In genomic region chr5:1567527-1568200, GRCh38 we compare ENCODE assay signal across 8 cellular contexts. TPM values are rescaled to one million over a fixed set of nuclear protein-coding genes. Genes with fewer than 3 reads are reported as not detected.
DNase-seq lines count a peak whose midpoint lies in the region; ATAC-seq and TF ChIP-seq lines count a peak whose summit lies in the region.
"Not testable (repeated sequence)": the region's sequence is repeated elsewhere in the genome, so short reads cannot be mapped to it uniquely, and the experiment has no call there.

No MANE protein-coding gene starts in this region.

- not testable (repeated sequence) for H3K4me3 Mint-ChIP-seq in stimulated activated memory B cell treated with anti-CD40 and anti-IgM and Interleukin-4, amounts not matched to agents 10 μg/mL and 1 μg/mL and 100 μg/mL, for 72 hours

- intact Hi-C loops in ascending aorta (cut with DNase I) = loop anchor here (2.0 kb wide), 3 partner anchors 19 to 43 kb away; no protein-coding TSS in a partner anchor
- intact Hi-C loops in vagina (cut with DNase I) = not testable (repeated sequence)

- not testable (repeated sequence) for H3K79me2 ChIP-seq in MM.1S (ENCODE audit: low read length); fibroblast of lung (ENCODE audit: control insufficient read depth, insufficient read depth, low read length); parathyroid adenoma

- H3K36me3 Mint-ChIP-seq in stimulated activated memory B cell treated with anti-CD40 and anti-IgM and Interleukin-4, amounts not matched to agents 10 μg/mL and 1 μg/mL and 100 μg/mL, for 72 hours = peaks cover 37% of the 10 kb centered on the region

- not testable (repeated sequence) for H3K9me3 ChIP-seq in MM.1S (replicated peaks; ENCODE audit: insufficient read depth, low read length); ascending aorta; fibroblast of lung (ENCODE audit: control insufficient read depth, insufficient read depth, low read depth, low read length); parathyroid adenoma (ENCODE audit: control insufficient read depth, low read length); vagina

- H3K27ac Mint-ChIP-seq in stimulated activated memory B cell treated with anti-CD40 and anti-IgM and Interleukin-4, amounts not matched to agents 10 μg/mL and 1 μg/mL and 100 μg/mL, for 72 hours = peak overlapping the region; percentile 46

- not testable (repeated sequence) for H3K9ac ChIP-seq in MM.1S (ENCODE audit: low read length); fibroblast of lung (ENCODE audit: insufficient read depth, low read length); parathyroid adenoma

- not testable (repeated sequence) for H2AFZ ChIP-seq in MM.1S (ENCODE audit: low read length); fibroblast of lung (ENCODE audit: low read length); parathyroid adenoma

- not testable (repeated sequence) for H3K9me2 ChIP-seq in MM.1S (replicated peaks; ENCODE audit: insufficient read depth, low read length)

- not testable (repeated sequence) for TF ChIP-seq POLR2A in vagina (IDR thresholded peaks at IDR 0.05)

- ATAC-seq in stimulated activated memory B cell treated with anti-CD40 and anti-IgM and Interleukin-4, amounts not matched to agents 10 μg/mL and 1 μg/mL and 100 μg/mL, for 72 hours = not testable (repeated sequence)

- H3K9me3 Mint-ChIP-seq in stimulated activated memory B cell treated with anti-CD40 and anti-IgM and Interleukin-4, amounts not matched to agents 10 μg/mL and 1 μg/mL and 100 μg/mL, for 72 hours = not testable (repeated sequence)

- not testable (repeated sequence) for H3K4me3 ChIP-seq in MM.1S (ENCODE audit: low read length); ascending aorta; fibroblast of lung (replicated peaks in 1 of 4; ENCODE audit: control extremely low read depth in 1 of 4, insufficient read depth in 1 of 4, low read depth in 3 of 4, low read length in 4 of 4); vagina
- peak overlapping the region; percentile 25 for H3K4me3 ChIP-seq in parathyroid adenoma (ENCODE audit: low read depth, low read length)

- not testable (repeated sequence) for TF ChIP-seq CTCF in MM.1S (IDR thresholded peaks at IDR 0.05; ENCODE audit: low read length); ascending aorta (IDR thresholded peaks at IDR 0.05); fibroblast of lung (conservative IDR thresholded peaks at IDR 0.05 in 1 of 2, IDR thresholded peaks at IDR 0.05 in 1 of 2; ENCODE audit: low read depth in 1 of 2, low read length in 2 of 2); parathyroid adenoma (IDR thresholded peaks at IDR 0.05); vagina (IDR thresholded peaks at IDR 0.05)

- peaks cover 16% of the 10 kb centered on the region for H3K4me1 Mint-ChIP-seq in stimulated activated memory B cell treated with anti-CD40 and anti-IgM and Interleukin-4, amounts not matched to agents 10 μg/mL and 1 μg/mL and 100 μg/mL, for 72 hours

- not testable (repeated sequence) for H4K20me1 ChIP-seq in MM.1S (ENCODE audit: insufficient read depth, low read length); fibroblast of lung (ENCODE audit: control insufficient read depth, extremely low read depth, insufficient read depth, low read length)

- peak overlapping the region; percentile 49; the same call in 1 of the 2 replicates for H3K27ac ChIP-seq in MM.1S (ENCODE audit: low read length)
- H3K27ac ChIP-seq in ascending aorta = peak overlapping the region; percentile 70 to 75
- peak overlapping the region; percentile 46 for H3K27ac ChIP-seq in fibroblast of lung (ENCODE audit: insufficient read depth, low read length)
- peak overlapping the region; percentile 20 for H3K27ac ChIP-seq in layer of hippocampus (ENCODE audit: low read depth, low read length)
- peak overlapping the region; percentile 55 for H3K27ac ChIP-seq in parathyroid adenoma
- peak overlapping the region; percentile 4 for H3K27ac ChIP-seq in vagina

- H3K36me3 ChIP-seq in MM.1S (replicated peaks; ENCODE audit: insufficient read depth, low read length); ascending aorta; fibroblast of lung (ENCODE audit: control insufficient read depth, insufficient read depth, low read length); parathyroid adenoma (ENCODE audit: control insufficient read depth, insufficient read depth, low read length); vagina: not testable (repeated sequence)

- not testable (repeated sequence) for H3K4me1 ChIP-seq in MM.1S (ENCODE audit: low read length); parathyroid adenoma; vagina
- H3K4me1 ChIP-seq in ascending aorta (peaks cover 8 to 25% of the 10 kb centered on the region in 2 donors), fibroblast of lung (ENCODE audit: control insufficient read depth, extremely low read depth, insufficient read depth, low read length) (peaks cover 16% of the 10 kb centered on the region)

- not testable (repeated sequence) for DNase-seq in MM.1S; ascending aorta (ENCODE audit: low spot score in 2 of 2); fibroblast of lung (ENCODE audit: low read depth in 2 of 2); vagina (ENCODE audit: extremely low spot score in 2 of 2)
- peak; percentile 37 for DNase-seq in mucosa of gallbladder (ENCODE audit: low spot score)

- not testable (repeated sequence) for H3F3A ChIP-seq in MM.1S (ENCODE audit: insufficient read depth, low read length)

- not testable (repeated sequence) for H3K27me3 Mint-ChIP-seq in stimulated activated memory B cell treated with anti-CD40 and anti-IgM and Interleukin-4, amounts not matched to agents 10 μg/mL and 1 μg/mL and 100 μg/mL, for 72 hours

- H3K4me2 ChIP-seq in MM.1S (ENCODE audit: low read depth, low read length) (peak overlapping the region; percentile 14; the same call in 1 of the 2 replicates), fibroblast of lung (ENCODE audit: extremely low read depth, insufficient read depth, low read length) (peak overlapping the region; percentile 67)
- H3K4me2 ChIP-seq in parathyroid adenoma (ENCODE audit: low read length) = not testable (repeated sequence)

- H3K27me3 ChIP-seq in MM.1S (replicated peaks; ENCODE audit: insufficient read depth, low read length); ascending aorta; fibroblast of lung (ENCODE audit: control insufficient read depth, insufficient read depth, low read length); layer of hippocampus (ENCODE audit: control insufficient read depth, insufficient read depth, low read length); parathyroid adenoma (ENCODE audit: control insufficient read depth, insufficient read depth, low read length); vagina: not testable (repeated sequence)

RNA-seq across cellular contexts. Expression of gene LPCAT1, which starts 43.9 kb away (rescaled TPM):
- total RNA-seq in ascending aorta (86.2 TPM), fibroblast of lung (62.1 and 65.2 TPM in 2 replicates), mucosa of gallbladder (119 TPM), vagina (29.7 TPM)
- polyA plus RNA-seq in fibroblast of lung = 50.8 and 90.7 TPM in 2 replicates
- polyA plus RNA-seq in fibroblast of lung (2012) = 31.1 and 50.1 TPM in 2 replicates
- 15.9 and 36.0 TPM in 2 replicates for polyA minus RNA-seq in fibroblast of lung (ENCODE audit: low replicate concordance)

Comparison
In these comparisons a context has a peak if more than half of its experiments do, and no peak if none do; other contexts are left out.
1. H3K27ac ChIP-seq: peak in every context shown above with its lines; median percentile 72 in ascending aorta; 55 in parathyroid adenoma; 49 in MM.1S; 46 in fibroblast of lung; 20 in layer of hippocampus; 4 in vagina.